In the genomic region with DNA sequence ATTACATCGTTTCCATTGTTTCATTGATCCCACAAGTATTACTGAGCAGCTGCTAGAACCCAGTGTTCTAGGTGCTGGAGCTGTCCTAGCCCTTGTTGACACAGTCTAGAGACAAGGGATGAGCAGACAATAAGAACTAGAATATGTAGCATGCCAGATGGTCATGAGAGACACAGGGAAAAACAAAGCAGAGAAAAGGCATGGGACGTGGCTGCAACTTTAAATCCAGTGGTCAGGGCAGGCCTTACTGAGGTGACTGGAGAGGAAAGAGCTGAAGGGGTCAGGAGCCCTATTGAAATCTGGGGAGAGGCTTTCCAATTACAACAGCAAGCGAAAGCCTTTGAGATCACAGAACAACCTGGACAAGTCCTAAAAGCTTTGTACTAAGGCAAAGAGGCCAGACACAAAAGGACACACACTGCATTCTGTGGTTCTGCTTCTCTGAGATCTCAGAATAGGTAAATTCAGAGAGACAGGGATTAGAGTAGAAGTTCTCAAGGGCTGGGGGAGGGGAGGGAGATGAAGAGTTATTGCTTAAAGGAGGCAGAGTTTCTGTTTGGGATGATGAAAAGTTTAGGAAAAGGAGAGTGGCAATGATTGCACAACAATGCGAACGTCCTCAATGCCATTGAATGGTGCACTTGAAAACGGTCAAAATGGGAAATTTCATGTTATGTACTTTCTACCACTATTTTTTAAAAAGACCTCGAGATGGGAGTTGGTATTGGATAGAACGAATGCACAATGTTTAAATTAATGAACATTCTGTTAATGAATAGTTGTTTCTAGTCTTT, we compare ENCODE assay signal across 15 cellular contexts.
"Had no signal": no experiment of that assay in that cellular context is flagged by ENCODE, and none has a peak within 500 bp of the region (broad histone marks: within the 10 kb centered on the region; RNA-seq: fewer than 3 reads in every experiment).

No MANE protein-coding gene starts in this region.

- H3K4me1 ChIP-seq: parathyroid adenoma had no signal

- H3K4me1 Mint-ChIP-seq: activated CD4-positive, alpha-beta T cell treated with anti-CD3 and anti-CD28 coated beads for 36 hours; activated naive CD8-positive, alpha-beta T cell treated with anti-CD3 and anti-CD28 coated beads for 36 hours; central memory CD8-positive, alpha-beta T cell; stimulated activated memory B cell treated with anti-CD40 and anti-IgM and Interleukin-4, amounts not matched to agents 10 μg/mL and 1 μg/mL and 100 μg/mL, for 72 hours had no signal

- H3K9me3 Mint-ChIP-seq: central memory CD8-positive, alpha-beta T cell had no signal

- H3K36me3 Mint-ChIP-seq: activated naive CD8-positive, alpha-beta T cell treated with anti-CD3 and anti-CD28 coated beads for 36 hours; stimulated activated memory B cell treated with anti-CD40 and anti-IgM and Interleukin-4, amounts not matched to agents 10 μg/mL and 1 μg/mL and 100 μg/mL, for 72 hours had no signal

- ATAC-seq: activated CD4-positive, alpha-beta T cell treated with anti-CD3 and anti-CD28 coated beads for 36 hours; stimulated activated memory B cell treated with anti-CD40 and anti-IgM and Interleukin-4, amounts not matched to agents 10 μg/mL and 1 μg/mL and 100 μg/mL, for 72 hours had no signal

- H3K4me3 Mint-ChIP-seq: activated CD4-positive, alpha-beta T cell treated with anti-CD3 and anti-CD28 coated beads for 36 hours; activated naive CD8-positive, alpha-beta T cell treated with anti-CD3 and anti-CD28 coated beads for 36 hours; brain; central memory CD8-positive, alpha-beta T cell; mesothelial cell of epicardium; stimulated activated memory B cell treated with anti-CD40 and anti-IgM and Interleukin-4, amounts not matched to agents 10 μg/mL and 1 μg/mL and 100 μg/mL, for 72 hours; T-helper 1 cell treated with Interleukin-12 subunit alpha and Interleukin-12 subunit beta and Interleukin-4 antibody, amounts not matched to agents 30 μg/mL and 1 μg/mL, for 36 hours had no signal

- H3K27ac ChIP-seq: parathyroid adenoma, WERI-Rb-1 had no signal

- DNase-seq: activated CD4-positive, alpha-beta T cell treated with anti-CD3 and anti-CD28 coated beads for 36 hours; activated gamma-delta T cell treated with Interleukin-2 at 50 U/mL for 16 hours; activated naive CD8-positive, alpha-beta T cell treated with anti-CD3 and anti-CD28 coated beads for 36 hours; amygdala; cortex of kidney; effector CD8-positive, alpha-beta T cell; foreskin melanocyte; stimulated activated CD4-positive, alpha-beta T cell treated with anti-CD3 and anti-CD28 coated beads, Interleukin-2, amount 100 ng/mL, for 48 hours; WERI-Rb-1 had no signal

- H3K27ac Mint-ChIP-seq: activated CD4-positive, alpha-beta T cell treated with anti-CD3 and anti-CD28 coated beads for 36 hours; activated naive CD8-positive, alpha-beta T cell treated with anti-CD3 and anti-CD28 coated beads for 36 hours; mesothelial cell of epicardium; stimulated activated memory B cell treated with anti-CD40 and anti-IgM and Interleukin-4, amounts not matched to agents 10 μg/mL and 1 μg/mL and 100 μg/mL, for 72 hours; T-helper 1 cell treated with Interleukin-12 subunit alpha and Interleukin-12 subunit beta and Interleukin-4 antibody, amounts not matched to agents 30 μg/mL and 1 μg/mL, for 36 hours had no signal

- H3K9ac ChIP-seq: parathyroid adenoma had no signal

- H3K36me3 ChIP-seq: WERI-Rb-1 had no signal
